In the genomic region with DNA sequence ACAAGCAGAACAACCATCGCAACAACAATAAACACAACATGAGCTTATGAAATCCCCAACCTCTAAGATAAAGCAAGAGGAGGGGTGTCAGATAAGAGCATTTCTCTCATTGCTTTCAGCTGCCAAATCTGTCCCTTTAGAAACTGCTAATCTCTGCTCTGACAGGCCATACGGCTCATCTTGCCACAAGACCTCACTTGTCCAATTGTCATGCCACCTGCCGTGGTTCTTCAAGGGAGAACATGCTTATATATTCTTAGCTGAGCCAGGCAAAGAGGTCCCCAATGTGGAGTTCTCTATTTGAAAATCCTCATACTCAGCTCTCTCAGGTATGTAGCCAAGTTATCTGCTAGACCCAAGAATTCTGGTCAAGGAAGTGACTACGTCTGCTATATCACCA, we compare ENCODE assay signal across 16 cellular contexts.
A peak's percentile ranks its signal among the peaks of the same experiment; 100 is the strongest.
DNase-seq lines count a peak whose midpoint lies in the region; ATAC-seq lines count a peak whose summit lies in the region.
"Had no signal": no experiment of that assay in that cellular context is flagged by ENCODE, and none has a peak within 500 bp of the region (broad histone marks: within the 10 kb centered on the region; RNA-seq: fewer than 3 reads in every experiment).

No MANE protein-coding gene starts in this region.

- no peaks in the 10 kb centered on the region for H3K36me3 ChIP-seq in SK-N-MC (ENCODE audit: insufficient read depth, low read length)
- H3K36me3 ChIP-seq: BLaER1 treated with 17β-estradiol and CSF1 and Interleukin-3, amounts not matched to agents 10 nM and 100 nM had no signal

- DNase-seq in NCI-H2171 treated with DMSO at 0.1 percent for 48 hours (lab: John Stamatoyannopoulos, UW) = peak; percentile 56
- DNase-seq in NCI-H2171 (lab: John Stamatoyannopoulos, UW) = no peak
- peak; percentile 3 for DNase-seq in NCI-H226
- no peak for DNase-seq in SK-N-MC (ENCODE audit: low read depth, low spot score)
- DNase-seq in myocyte (ENCODE audit: low read depth) = peak; percentile 86
- DNase-seq in stimulated activated naive CD8-positive, alpha-beta T cell treated with anti-CD3 and anti-CD28 coated beads, Interleukin-15, Interleukin-2, amounts not matched to agents 100 U/mL and 50 U/mL, for 24 hours = no peak
- DNase-seq in NCI-H2081 treated with DMSO at 0.1 percent for 48 hours (lab: John Stamatoyannopoulos, UW) = no peak
- no peak for DNase-seq in SHP77 treated with DMSO at 0.1 percent for 48 hours (lab: John Stamatoyannopoulos, UW)
- DNase-seq: ACHN; CD4-positive, CD25-positive, alpha-beta regulatory T cell; DMS79; GM23248 had no signal

- no peaks in the 10 kb centered on the region for H3K9me3 ChIP-seq in SK-N-MC (ENCODE audit: low read depth, low read length)

- no peak overlapping the region for H3K4me3 ChIP-seq in SK-N-MC
- H3K4me3 ChIP-seq: BLaER1 treated with 17β-estradiol and CSF1 and Interleukin-3, amounts not matched to agents 10 nM and 100 nM; GM12878; GM23248 had no signal

- H3K27ac ChIP-seq in SK-N-MC = peak overlapping the region; percentile 95; the same call in 1 of the 2 replicates
- H3K27ac ChIP-seq: BLaER1 treated with 17β-estradiol and CSF1 and Interleukin-3, amounts not matched to agents 10 nM and 100 nM; GM23248; HL-60 had no signal

- ATAC-seq in stimulated activated naive CD8-positive, alpha-beta T cell treated with anti-CD3 and anti-CD28 coated beads, Interleukin-15, Interleukin-2, amounts not matched to agents 100 U/mL and 50 U/mL, for 24 hours = no peak
- ATAC-seq: GM12878, HCT116 had no signal

- H3K9ac ChIP-seq in SK-N-MC (ENCODE audit: insufficient read length) = no peak overlapping the region
- H3K9ac ChIP-seq: BLaER1 treated with 17β-estradiol and CSF1 and Interleukin-3, amounts not matched to agents 10 nM and 100 nM; GM23248 had no signal

Comparison
In these comparisons a context has a peak if more than half of its experiments do, and no peak if none do; other contexts are left out.
1. DNase-seq: peak in NCI-H2171 treated with DMSO at 0.1 percent for 48 hours (single experiment), NCI-H226 (single experiment) and myocyte (single experiment); none in NCI-H2171 (single experiment), SK-N-MC (single experiment), stimulated activated naive CD8-positive, alpha-beta T cell treated with anti-CD3 and anti-CD28 coated beads, Interleukin-15, Interleukin-2, amounts not matched to agents 100 U/mL and 50 U/mL, for 24 hours (single experiment), NCI-H2081 treated with DMSO at 0.1 percent for 48 hours (single experiment) and SHP77 treated with DMSO at 0.1 percent for 48 hours (single experiment).